In the genomic region with DNA sequence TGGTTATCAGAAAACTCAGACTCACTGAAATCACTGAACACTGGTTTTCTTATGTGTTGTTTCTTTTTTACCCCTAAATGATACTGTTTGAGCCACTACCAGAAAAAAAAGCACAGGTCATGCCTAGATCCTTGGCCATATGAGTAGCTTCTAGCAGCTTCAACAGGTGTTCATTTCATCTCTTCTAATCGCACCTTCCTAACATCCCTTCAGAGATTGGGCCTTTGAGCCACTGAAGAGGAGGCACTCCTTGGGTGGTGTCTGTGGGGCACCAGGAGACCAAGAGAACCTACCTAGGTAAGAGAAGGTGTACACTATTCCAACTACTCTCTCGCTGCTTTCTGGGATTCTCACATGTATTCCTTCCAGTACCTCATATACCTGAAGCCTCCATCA, we compare ENCODE assay signal across 9 cellular contexts. TPM values are rescaled to one million over a fixed set of nuclear protein-coding genes. Genes with fewer than 3 reads are reported as not detected.
DNase-seq lines count a peak whose midpoint lies in the region; ATAC-seq and TF ChIP-seq lines count a peak whose summit lies in the region.
"Had no signal": no experiment of that assay in that cellular context is flagged by ENCODE, and none has a peak within 500 bp of the region (broad histone marks: within the 10 kb centered on the region; RNA-seq: fewer than 3 reads in every experiment).

No MANE protein-coding gene starts in this region.

- H3K36me3 Mint-ChIP-seq in activated T-cell treated with anti-CD3 and anti-CD28 coated beads, Interleukin-2, amount 50 U/mL, for 4 hours (ENCODE audit: insufficient read depth): peaks cover 9% of the 10 kb centered on the region

- H3K9me3 ChIP-seq in ascending aorta: no peaks in the 10 kb centered on the region
- H3K9me3 ChIP-seq in lung (ENCODE audit: control insufficient read depth in 2 of 2, insufficient read depth in 1 of 2, low read length in 1 of 2): no peaks in the 10 kb centered on the region
- H3K9me3 ChIP-seq in thoracic aorta: no peaks in the 10 kb centered on the region

- intact Hi-C loops in ascending aorta (cut with DNase I): loop anchor here (5.0 to 10.0 kb wide), 3 partner anchors 269 to 1669 kb away; a partner anchor contains a TSS

- TF ChIP-seq CTCF in ascending aorta (IDR thresholded peaks at IDR 0.05) (no peak), lung (IDR thresholded peaks at IDR 0.05; ENCODE audit: control extremely low read depth, extremely low read depth) (no peak), thoracic aorta (IDR thresholded peaks at IDR 0.05) (no peak)

- H3K4me1 Mint-ChIP-seq in activated T-cell treated with anti-CD3 and anti-CD28 coated beads, Interleukin-2, amount 50 U/mL, for 4 hours (ENCODE audit: low read depth): peaks cover 66% of the 10 kb centered on the region

- H3K27ac ChIP-seq in ascending aorta: peak overlapping the region; percentile 95 to 98
- peak overlapping the region; percentile 71 to 99 for H3K27ac ChIP-seq in lung (ENCODE audit: low read depth in 1 of 2, low read length in 1 of 2)
- H3K27ac ChIP-seq in thoracic aorta: peak overlapping the region; percentile 87 to 93

- H3K27me3 ChIP-seq in ascending aorta: no peaks in the 10 kb centered on the region
- H3K27me3 ChIP-seq in lung (ENCODE audit: control insufficient read depth, insufficient read depth): no peaks in the 10 kb centered on the region
- H3K27me3 ChIP-seq in thoracic aorta (replicated peaks; ENCODE audit: insufficient read depth): no peaks in the 10 kb centered on the region

- H3K9me3 Mint-ChIP-seq in activated T-cell treated with anti-CD3 and anti-CD28 coated beads, Interleukin-2, amount 50 U/mL, for 4 hours: no peaks in the 10 kb centered on the region

- ATAC-seq in activated T-cell treated with anti-CD3 and anti-CD28 coated beads, Interleukin-2, amount 50 U/mL, for 4 hours: no peak
- ATAC-seq in lung (ENCODE audit: insufficient read depth, low FRiP score) (no peak), thoracic aorta (ENCODE audit: insufficient number of reproducible peaks, low FRiP score, low read depth) (no peak), GM21717 (IDR thresholded peaks at IDR 0.05; ENCODE audit: unreplicated experiment) (no peak)

- no peak for DNase-seq in activated T-cell treated with anti-CD3 and anti-CD28 coated beads, Interleukin-2, amount 50 U/mL, for 4 hours
- no peak for DNase-seq in activated T-cell treated with anti-CD3 and anti-CD28 coated beads, Interleukin-2, amount 50 U/mL, for 1 hour
- DNase-seq in ascending aorta (ENCODE audit: low spot score in 2 of 2) (no peak), lung (ENCODE audit: low spot score) (no peak), thoracic aorta (ENCODE audit: low spot score) (no peak), NCI-H2107 treated with DMSO at 0.1 percent for 48 hours (lab: John Stamatoyannopoulos, UW; ENCODE audit: unreplicated experiment) (no peak), NCI-H748 (lab: John Stamatoyannopoulos, UW; ENCODE audit: unreplicated experiment) (no peak)
- DNase-seq: NCI-H187 treated with DMSO at 0.1 percent for 48 hours had no signal

- 79 to 81% methylated on average over 2 of the region's 2 CpGs for WGBS in lung, 2 donors

- peak overlapping the region; percentile 90 for H3K4me3 Mint-ChIP-seq in activated T-cell treated with anti-CD3 and anti-CD28 coated beads, Interleukin-2, amount 50 U/mL, for 4 hours

- peak overlapping the region in 1 of 2 donors; percentile 93 for H3K4me3 ChIP-seq in ascending aorta
- H3K4me3 ChIP-seq in lung: no peak overlapping the region
- peak overlapping the region; percentile 73 for H3K4me3 ChIP-seq in thoracic aorta

- H3K36me3 ChIP-seq in ascending aorta (no peaks in the 10 kb centered on the region), lung (ENCODE audit: control insufficient read depth in 2 of 2, insufficient read depth in 2 of 2, low read length in 2 of 2) (no peaks in the 10 kb centered on the region), thoracic aorta (no peaks in the 10 kb centered on the region)

- no peaks in the 10 kb centered on the region for H3K27me3 Mint-ChIP-seq in activated T-cell treated with anti-CD3 and anti-CD28 coated beads, Interleukin-2, amount 50 U/mL, for 4 hours (ENCODE audit: low read depth)

- H3K4me1 ChIP-seq in ascending aorta (peaks cover 21 to 52% of the 10 kb centered on the region in 2 donors), lung (ENCODE audit: control insufficient read depth in 2 of 2, insufficient read depth in 2 of 2, low read length in 2 of 2) (peaks cover 19 to 45% of the 10 kb centered on the region in 2 donors), thoracic aorta (ENCODE audit: control insufficient read depth in 1 of 2, low read depth in 2 of 2) (peaks cover 39 to 66% of the 10 kb centered on the region in 2 donors)

RNA-seq across cellular contexts. Expression of a gene that starts 2.5 kb away (rescaled TPM):
- 1 to 10 TPM; 6.4 to 9.0 (median 7.2) TPM for total RNA-seq in activated T-cell treated with anti-CD3 and anti-CD28 coated beads, Interleukin-2, amount 50 U/mL, for 4 hours
- total RNA-seq in ascending aorta (153 TPM), lung (100 to 1,000 TPM in 1 of 2 donors, 10 to 100 TPM in 1; 90.4 to 115 TPM), thoracic aorta (100 to 1,000 TPM; 114 to 168 TPM)
- polyA plus RNA-seq in lung: 10 to 100 TPM; 18.0 to 40.9 TPM

Comparison
In these comparisons a context has a peak if more than half of its experiments do, and no peak if none do; other contexts are left out.
1. RNA of a gene that starts 2.5 kb away (total RNA-seq): 114 to 168 TPM in thoracic aorta, 153 TPM in ascending aorta (single experiment) and 90.4 to 115 TPM in lung; 6.4 to 9.0 TPM in activated T-cell treated with anti-CD3 and anti-CD28 coated beads, Interleukin-2, amount 50 U/mL, for 4 hours; every median in the first group is over 4 times any median in the second.
2. Peak in every context shown above with its lines, with median percentiles within 50 percentile points of each other: H3K27ac ChIP-seq.